18 cellular contexts compared by ENCODE assay signal in the genomic region with DNA sequence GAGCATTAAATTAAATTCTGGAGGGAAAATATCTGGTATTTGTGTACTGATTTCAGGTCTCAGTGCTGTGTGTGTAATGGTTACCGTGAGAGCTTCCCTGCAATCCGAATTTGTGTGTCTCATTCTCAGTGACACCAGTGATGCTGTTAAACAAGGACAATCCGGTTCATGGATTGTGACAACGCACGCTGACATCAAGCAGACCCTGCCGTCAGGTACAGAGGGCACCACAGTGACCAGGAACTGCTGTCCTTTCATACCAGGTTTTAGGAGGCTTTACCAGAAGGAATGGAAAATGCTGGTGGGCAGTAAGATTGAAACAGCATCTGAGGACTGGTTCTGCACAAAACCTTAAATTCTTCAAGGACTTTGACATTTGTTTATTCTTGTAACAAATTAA. TPM values are rescaled to one million over a fixed set of nuclear protein-coding genes. Genes with fewer than 3 reads are reported as not detected.
DNase-seq lines count a peak whose midpoint lies in the region; ATAC-seq, FAIRE-seq and TF ChIP-seq lines count a peak whose summit lies in the region.
"Had no signal": no experiment of that assay in that cellular context is flagged by ENCODE, and none has a peak within 500 bp of the region (broad histone marks: within the 10 kb centered on the region; RNA-seq: fewer than 3 reads in every experiment).

No MANE protein-coding gene starts in this region.

- H3K36me3 Mint-ChIP-seq in CD4-positive, alpha-beta memory T cell, result peaks cover 13 to 29% of the 10 kb centered on the region in 2 donors
- H3K36me3 Mint-ChIP-seq in T-cell, result peaks cover 11% of the 10 kb centered on the region
- H3K36me3 Mint-ChIP-seq in glutamatergic neuron (ENCODE audit: unreplicated experiment), result no peaks in the 10 kb centered on the region
- H3K36me3 Mint-ChIP-seq: IgD-negative memory B cell had no signal

- H3K4me3 Mint-ChIP-seq in CD4-positive, alpha-beta memory T cell, result peak overlapping the region in 7 of 8 donors; percentile 20 to 90 (median 73)
- H3K4me3 Mint-ChIP-seq in T-cell, result peak overlapping the region; percentile 18 to 49 (median 37)
- peak overlapping the region; percentile 5 for H3K4me3 Mint-ChIP-seq in glutamatergic neuron (ENCODE audit: unreplicated experiment)

- CTCF ChIA-PET in CD4-positive, alpha-beta memory T cell (lab: Charles Lee; ENCODE audit: partially characterized antibody), result interaction anchor here (0.6 to 2.3 kb wide), 2 partner anchors 11 to 264 kb away, joined by 4 to 15 read pairs; no protein-coding TSS in a partner anchor
- CTCF ChIA-PET in T-cell (lab: Charles Lee), result interaction anchor here (0.8 to 1.9 kb wide), 4 partner anchors 11 to 265 kb away, joined by 3 to 15 read pairs (median 7); no protein-coding TSS in a partner anchor
- CTCF ChIA-PET in PC-3 (lab: Charles Lee), result no interaction called here

- no peak overlapping the region for H2BK15ac ChIP-seq in neuronal stem cell (ENCODE audit: low read length)

- H3K4me1 Mint-ChIP-seq in CD4-positive, alpha-beta memory T cell, result peaks cover 11 to 38% (median 25%) of the 10 kb centered on the region in 4 donors
- H3K4me1 Mint-ChIP-seq in T-cell, result peaks cover 19 to 27% (median 22%) of the 10 kb centered on the region in 3 donors
- H3K4me1 Mint-ChIP-seq in glutamatergic neuron (ENCODE audit: low read depth, unreplicated experiment), result peaks cover 11% of the 10 kb centered on the region

- H4K91ac ChIP-seq in neuronal stem cell (ENCODE audit: low read depth, low read length, poor library complexity), result no peak overlapping the region

- no peak overlapping the region for H3K4me3 ChIP-seq in CD4-positive, alpha-beta memory T cell (ENCODE audit: low read length in 2 of 2)
- peak overlapping the region; percentile 84 for H3K4me3 ChIP-seq in skeletal muscle satellite cell (ENCODE audit: low read length)
- no peak overlapping the region for H3K4me3 ChIP-seq in PC-3 (ENCODE audit: low read length)
- H3K4me3 ChIP-seq in neuronal stem cell (ENCODE audit: low read length in 2 of 2), result peak overlapping the region in 1 of 2 donors; percentile 16
- H3K4me3 ChIP-seq in pancreas, result no peak overlapping the region

- POLR2A ChIA-PET in CD4-positive, alpha-beta memory T cell (lab: Charles Lee; ENCODE audit: partially characterized antibody), result no interaction called here
- POLR2A ChIA-PET in T-cell (lab: Charles Lee) (no interaction called here), PC-3 (lab: Charles Lee; ENCODE audit: unreplicated experiment) (no interaction called here)

- no peak overlapping the region for H3K14ac ChIP-seq in neuronal stem cell (ENCODE audit: low read length)

- intact Hi-C loops in CD4-positive, alpha-beta memory T cell (cut with micrococcal nuclease), result loop anchor here (5.0 kb wide), 1 partner anchor 689 kb away; the partner anchor contains the start of gene SIK2
- intact Hi-C loops in PC-3 (cut with micrococcal nuclease) (no loop called here), pancreas (cut with DNase I) (loop anchor here in 1 of 3 donors (5.0 to 10.0 kb wide), 2 partner anchors 264 to 996 kb away; no protein-coding TSS in a partner anchor)

- ATAC-seq in T-cell (replicated peaks in 1 of 4), result no peak
- ATAC-seq in PC-3, result no peak
- ATAC-seq in pancreas, result no peak

- peak overlapping the region; percentile 94 for H3K9ac ChIP-seq in skeletal muscle satellite cell (ENCODE audit: low read depth, low read length)
- no peak overlapping the region for H3K9ac ChIP-seq in PC-3 (ENCODE audit: low read length)
- H3K9ac ChIP-seq in neuronal stem cell (ENCODE audit: low read depth, low read length, poor library complexity), result no peak overlapping the region
- H3K9ac ChIP-seq: parathyroid adenoma had no signal

- no peak overlapping the region for H3K4ac ChIP-seq in neuronal stem cell (ENCODE audit: low read length)

- no peak for FAIRE-seq in pancreas (lab: Jason Lieb, UNC)

- no peaks in the 10 kb centered on the region for H4K20me1 ChIP-seq in PC-3 (ENCODE audit: low read length)

- H3K27ac ChIP-seq in CD4-positive, alpha-beta memory T cell (ENCODE audit: low read depth, low read length), result no peak overlapping the region
- no peak overlapping the region for H3K27ac ChIP-seq in PC-3 (ENCODE audit: low read length)
- no peak overlapping the region for H3K27ac ChIP-seq in neuronal stem cell (replicated peaks; ENCODE audit: low read length)
- H3K27ac ChIP-seq in pancreas, result no peak overlapping the region
- H3K27ac ChIP-seq: adrenal gland, colonic mucosa, parathyroid adenoma had no signal

- H3K79me2 ChIP-seq in PC-3 (ENCODE audit: low read length), result no peaks in the 10 kb centered on the region
- H3K79me2 ChIP-seq: parathyroid adenoma had no signal

- peak overlapping the region; percentile 98 for H3K4me2 ChIP-seq in skeletal muscle satellite cell (ENCODE audit: low read length)
- H3K4me2 ChIP-seq in PC-3 (ENCODE audit: low read length), result no peak overlapping the region
- no peak overlapping the region for H3K4me2 ChIP-seq in neuronal stem cell (ENCODE audit: insufficient read depth, low read length, poor library complexity, severe bottlenecking)

- no peaks in the 10 kb centered on the region for H3K36me3 ChIP-seq in CD4-positive, alpha-beta memory T cell (ENCODE audit: insufficient read depth, low read length)
- no peaks in the 10 kb centered on the region for H3K36me3 ChIP-seq in skeletal muscle satellite cell (ENCODE audit: insufficient read depth, low read length)
- no peaks in the 10 kb centered on the region for H3K36me3 ChIP-seq in PC-3 (ENCODE audit: low read depth, low read length)
- H3K36me3 ChIP-seq in neuronal stem cell (replicated peaks in 1 of 2; ENCODE audit: control insufficient read depth in 2 of 2, insufficient read depth in 2 of 2, low read length in 2 of 2), result no peaks in the 10 kb centered on the region
- H3K36me3 ChIP-seq in pancreas, result no peaks in the 10 kb centered on the region
- H3K36me3 ChIP-seq: adrenal gland, colonic mucosa, uterus had no signal

- H3K27me3 Mint-ChIP-seq in CD4-positive, alpha-beta memory T cell, result no peaks in the 10 kb centered on the region
- no peaks in the 10 kb centered on the region for H3K27me3 Mint-ChIP-seq in T-cell
- H3K27me3 Mint-ChIP-seq in glutamatergic neuron (ENCODE audit: unreplicated experiment), result peaks cover 3% of the 10 kb centered on the region
- H3K27me3 Mint-ChIP-seq: IgD-negative memory B cell had no signal

- H3K9me3 ChIP-seq in CD4-positive, alpha-beta memory T cell (ENCODE audit: control insufficient read depth in 1 of 2, low read length in 2 of 2), result no peaks in the 10 kb centered on the region
- H3K9me3 ChIP-seq in skeletal muscle satellite cell (replicated peaks; ENCODE audit: low read length) (no peaks in the 10 kb centered on the region), PC-3 (ENCODE audit: low read length) (no peaks in the 10 kb centered on the region), neuronal stem cell (replicated peaks in 1 of 2; ENCODE audit: control insufficient read depth in 2 of 2, insufficient read depth in 1 of 2, low read depth in 1 of 2, low read length in 2 of 2) (peaks cover 0 to 2% of the 10 kb centered on the region in 2 donors), pancreas (no peaks in the 10 kb centered on the region)
- H3K9me3 ChIP-seq: adrenal gland, Caco-2, colonic mucosa, uterus had no signal

- H3F3A ChIP-seq in PC-3 (ENCODE audit: low read length, unreplicated experiment), result no peaks in the 10 kb centered on the region

- no peaks in the 10 kb centered on the region for H3K79me1 ChIP-seq in neuronal stem cell (ENCODE audit: low read depth, low read length)

- H4K8ac ChIP-seq in neuronal stem cell (ENCODE audit: low read depth, low read length), result no peak overlapping the region

- H3K9me3 Mint-ChIP-seq in CD4-positive, alpha-beta memory T cell, result peaks cover 0 to 4% (median 0%) of the 10 kb centered on the region in 8 donors
- H3K9me3 Mint-ChIP-seq in T-cell, result no peaks in the 10 kb centered on the region
- peaks cover 2% of the 10 kb centered on the region for H3K9me3 Mint-ChIP-seq in glutamatergic neuron (ENCODE audit: unreplicated experiment)
- H3K9me3 Mint-ChIP-seq: IgD-negative memory B cell had no signal

- H3K23ac ChIP-seq in neuronal stem cell (ENCODE audit: low read depth, low read length, poor library complexity), result no peak overlapping the region

- no TSS peak for BruUV-seq in PC-3 (replicated peaks; lab: Mats Ljungman, UMichigan)

- H2AFZ ChIP-seq in PC-3 (ENCODE audit: low read length), result no peak overlapping the region
- H2AFZ ChIP-seq in neuronal stem cell (ENCODE audit: low read length), result no peak overlapping the region

- no peaks in the 10 kb centered on the region for H3K9me2 ChIP-seq in PC-3 (replicated peaks; ENCODE audit: low read length)

- H3K27me3 ChIP-seq in CD4-positive, alpha-beta memory T cell (ENCODE audit: insufficient read depth, low read length), result no peaks in the 10 kb centered on the region
- no peaks in the 10 kb centered on the region for H3K27me3 ChIP-seq in skeletal muscle satellite cell (ENCODE audit: control insufficient read depth, insufficient read depth, low read length)
- H3K27me3 ChIP-seq in PC-3 (ENCODE audit: low read length), result no peaks in the 10 kb centered on the region
- peaks cover 0 to 45% (median 14%) of the 10 kb centered on the region in 3 experiments for H3K27me3 ChIP-seq in neuronal stem cell (ENCODE audit: control insufficient read depth in 3 of 3, insufficient read depth in 3 of 3, low read depth in 1 of 3, low read length in 3 of 3)
- H3K27me3 ChIP-seq in pancreas, result no peaks in the 10 kb centered on the region
- H3K27me3 ChIP-seq: adrenal gland, colonic mucosa, uterus had no signal

- WGBS in neuronal stem cell (ENCODE audit: extremely low coverage in 2 of 2, insufficient read length in 2 of 2, insufficient replicate concordance in 1 of 2), 2 donors, result no CpG with 5 or more reads among the region's 6 CpGs
- WGBS in pancreas, 2 donors, result 92% methylated on average over 6 of the region's 6 CpGs

- no peak overlapping the region for H2BK120ac ChIP-seq in neuronal stem cell (ENCODE audit: low read depth, low read length)

- DNase-seq in CD4-positive, alpha-beta memory T cell, result no peak
- no peak for DNase-seq in T-cell
- no peak for DNase-seq in glutamatergic neuron
- no peak for DNase-seq in PC-3
- no peak for DNase-seq in neuronal stem cell (ENCODE audit: low spot score)
- no peak for DNase-seq in pancreas
- DNase-seq: activated CD8-positive, alpha-beta memory T cell treated with anti-CD3 and anti-CD28 coated beads, Interleukin-2, amount 50 U/mL, for 48 hours; adrenal gland; Caco-2; colonic mucosa; GDM1; NCI-H1048; stimulated activated CD4-positive, alpha-beta T cell treated with anti-CD3 and anti-CD28 coated beads, Interleukin-1b, Interleukin-23, amount 100 ng/mL, for 48 hours; stimulated activated CD8-positive, alpha-beta memory T cell treated with anti-CD3 and anti-CD28 coated beads, Interleukin-4, amount 100 ng/mL, for 48 hours; uterus had no signal

- H3K27ac Mint-ChIP-seq in CD4-positive, alpha-beta memory T cell, result peak overlapping the region in 5 of 7 donors; percentile 31 to 83 (median 38)
- H3K27ac Mint-ChIP-seq in T-cell, result peak overlapping the region; percentile 3 to 67
- no peak overlapping the region for H3K27ac Mint-ChIP-seq in glutamatergic neuron (ENCODE audit: unreplicated experiment)

- no peak for TF ChIP-seq CTCF in glutamatergic neuron (IDR thresholded peaks at IDR 0.05; ENCODE audit: partially characterized antibody, unreplicated experiment)
- TF ChIP-seq CTCF in PC-3 (conservative IDR thresholded peaks at IDR 0.05; ENCODE audit: low read depth, low read length), result no peak
- no peak for TF ChIP-seq CTCF in pancreas (IDR thresholded peaks at IDR 0.05)

- no peak overlapping the region for H2BK5ac ChIP-seq in neuronal stem cell (ENCODE audit: low read length)

- H2AK5ac ChIP-seq in neuronal stem cell (ENCODE audit: low read depth, low read length), result no peak overlapping the region

- peaks cover 23% of the 10 kb centered on the region for H3K4me1 ChIP-seq in CD4-positive, alpha-beta memory T cell (ENCODE audit: insufficient read depth, low read length)
- H3K4me1 ChIP-seq in skeletal muscle satellite cell (ENCODE audit: control insufficient read depth, insufficient read depth, low read length) (peaks cover 43% of the 10 kb centered on the region), PC-3 (ENCODE audit: insufficient read depth, low read length) (peaks cover 25% of the 10 kb centered on the region), neuronal stem cell (ENCODE audit: control insufficient read depth in 2 of 2, insufficient read depth in 1 of 2, low read depth in 1 of 2, low read length in 2 of 2) (peaks cover 0 to 4% of the 10 kb centered on the region in 2 donors), pancreas (peaks cover 4 to 11% (median 7%) of the 10 kb centered on the region in 3 donors)
- H3K4me1 ChIP-seq: colonic mucosa, parathyroid adenoma, uterus had no signal

- no peak overlapping the region for H3K18ac ChIP-seq in neuronal stem cell (ENCODE audit: low read length)

- H2BK12ac ChIP-seq in neuronal stem cell (ENCODE audit: low read length), result no peak overlapping the region

RNA-seq across cellular contexts. Expression of gene PLET1, which starts 30.5 kb away (rescaled TPM):
- total RNA-seq in CD4-positive, alpha-beta memory T cell, result not detected
- polyA plus RNA-seq in CD4-positive, alpha-beta memory T cell, result not detected
- total RNA-seq in T-cell, result not detected
- total RNA-seq in glutamatergic neuron (ENCODE audit: unreplicated experiment), result not detected
- not detected in 2 replicates for total RNA-seq in skeletal muscle satellite cell (2012; rRNA removed)
- total RNA-seq in PC-3 (2014; rRNA removed), result 0.26 TPM in 1 of 2 replicates, not detected in the other
- polyA plus RNA-seq in neuronal stem cell (2013, experiment 1 of 2), result not detected
- polyA plus RNA-seq in neuronal stem cell (2013, experiment 2 of 2), result not detected
- total RNA-seq in pancreas, result not detected
- not detected for polyA plus RNA-seq in pancreas
- total RNA-seq: adrenal gland, Caco-2, colonic mucosa, uterus had no signal
- polyA plus RNA-seq: adrenal gland, IgD-negative memory B cell had no signal

Comparison
In these comparisons a context has a peak if more than half of its experiments do, and no peak if none do; other contexts are left out.
1. H3K4me3 Mint-ChIP-seq: peak in every context shown above with its lines; median percentile 73 in CD4-positive, alpha-beta memory T cell; 37 in T-cell; 5 in glutamatergic neuron.